Comparison of ENCODE assay signal across 11 cellular contexts in genomic region chrX:63503541-63503940, GRCh38.
DNase-seq lines count a peak whose midpoint lies in the region; ATAC-seq, FAIRE-seq and TF ChIP-seq lines count a peak whose summit lies in the region.
"Had no signal": no experiment of that assay in that cellular context is flagged by ENCODE, and none has a peak within 500 bp of the region (broad histone marks: within the 10 kb centered on the region; RNA-seq: fewer than 3 reads in every experiment).

No MANE protein-coding gene starts in this region.

- H3K36me3 ChIP-seq in brain microvascular endothelial cell (replicated peaks) (no peaks in the 10 kb centered on the region), keratinocyte (ENCODE audit: control insufficient read depth in 2 of 2, extremely low read depth in 1 of 2, insufficient read depth in 2 of 2, low read length in 2 of 2) (no peaks in the 10 kb centered on the region), OCI-LY7 (ENCODE audit: insufficient read depth, low read length) (no peaks in the 10 kb centered on the region)
- H3K36me3 ChIP-seq: left ventricle myocardium inferior had no signal

- no peak overlapping the region for H3K9ac ChIP-seq in keratinocyte (ENCODE audit: control insufficient read depth, extremely low read depth, insufficient read depth, low read length)

- in situ Hi-C loops in ACHN (cut with HindIII; ENCODE audit: low pct_ligation_motif_present, low pct_unique_long_range_greater_than_20kb, low sequenced_read_pairs) = no loop called here
- in situ Hi-C loops in brain microvascular endothelial cell (cut with HindIII; ENCODE audit: low pct_ligation_motif_present, low sequenced_read_pairs) = no loop called here

- H3K4me2 ChIP-seq in keratinocyte (ENCODE audit: control insufficient read depth, extremely low read depth, insufficient read depth, low read depth, low read length) = no peak overlapping the region
- H3K4me2 ChIP-seq in OCI-LY7 (ENCODE audit: low read length) = no peak overlapping the region

- no peaks in the 10 kb centered on the region for H3K27me3 ChIP-seq in brain microvascular endothelial cell (replicated peaks)
- H3K27me3 ChIP-seq in keratinocyte (ENCODE audit: control insufficient read depth, extremely low read depth, insufficient read depth, low read length) = no peaks in the 10 kb centered on the region

- intact Hi-C loops in OCI-LY7 (cut with micrococcal nuclease; ENCODE audit: unreplicated experiment) = no loop called here

- ATAC-seq in GM21717 (IDR thresholded peaks at IDR 0.05; ENCODE audit: unreplicated experiment) (no peak), HG03354 (IDR thresholded peaks at IDR 0.05; ENCODE audit: poor library complexity, severe bottlenecking, unreplicated experiment) (no peak)

- CTCF ChIA-PET in OCI-LY7 (lab: Charles Lee; ENCODE audit: unreplicated experiment) = no interaction called here

- H3K27ac ChIP-seq in brain microvascular endothelial cell (no peak overlapping the region), keratinocyte (ENCODE audit: control insufficient read depth, insufficient read depth, low read length) (no peak overlapping the region), OCI-LY7 (ENCODE audit: low read depth, low read length, poor library complexity, severe bottlenecking) (no peak overlapping the region)
- H3K27ac ChIP-seq: left ventricle myocardium inferior had no signal

- no peaks in the 10 kb centered on the region for H3K79me2 ChIP-seq in keratinocyte (ENCODE audit: control insufficient read depth, insufficient read depth, low read length)
- H3K79me2 ChIP-seq in OCI-LY7 (ENCODE audit: insufficient read depth, low read depth, low read length) = no peaks in the 10 kb centered on the region

- dilution Hi-C loops in keratinocyte (cut with MboI; ENCODE audit: extremely low pct_ligation_motif_present, low sequenced_read_pairs) = no loop called here

- no peaks in the 10 kb centered on the region for H3K9me2 ChIP-seq in OCI-LY7 (ENCODE audit: insufficient read depth, low read length)

- no peak overlapping the region for H3K4me3 ChIP-seq in brain microvascular endothelial cell (ENCODE audit: low read depth, low read length)
- H3K4me3 ChIP-seq in keratinocyte (ENCODE audit: control insufficient read depth in 2 of 3, extremely low read depth in 1 of 3, insufficient read depth in 2 of 3, low read depth in 1 of 3, low read length in 3 of 3) = no peak overlapping the region
- H3K4me3 ChIP-seq in OCI-LY7 (ENCODE audit: low read depth, low read length, poor library complexity, severe bottlenecking) = no peak overlapping the region
- H3K4me3 ChIP-seq: left ventricle myocardium inferior had no signal

- no peaks in the 10 kb centered on the region for H3K9me3 ChIP-seq in keratinocyte (ENCODE audit: control insufficient read depth, low read depth, low read length)
- no peaks in the 10 kb centered on the region for H3K9me3 ChIP-seq in OCI-LY7 (ENCODE audit: low read length)
- H3K9me3 ChIP-seq: left ventricle myocardium inferior had no signal

- no peak for TF ChIP-seq CTCF in brain microvascular endothelial cell (IDR thresholded peaks at IDR 0.05; ENCODE audit: low read depth, low read length, missing control alignments)
- TF ChIP-seq CTCF in keratinocyte (optimal IDR thresholded peaks at IDR 0.05 in 1 of 3, IDR thresholded peaks at IDR 0.05 in 1 of 3, conservative IDR thresholded peaks at IDR 0.05 in 1 of 3; ENCODE audit: extremely low read depth in 1 of 3, insufficient read depth in 2 of 3, low read length in 3 of 3) = no peak
- TF ChIP-seq CTCF in OCI-LY7 (conservative IDR thresholded peaks at IDR 0.05; ENCODE audit: low read length) = no peak

- no peaks in the 10 kb centered on the region for H3K9me1 ChIP-seq in keratinocyte (ENCODE audit: control insufficient read depth, extremely low read depth, insufficient read depth, low read length)

- POLR2A ChIA-PET in OCI-LY7 (lab: Charles Lee) = no interaction called here

- peaks cover 4% of the 10 kb centered on the region for H3K4me1 ChIP-seq in keratinocyte (ENCODE audit: control insufficient read depth, extremely low read depth, insufficient read depth, low read length)
- H3K4me1 ChIP-seq in OCI-LY7 (ENCODE audit: insufficient read depth, low read length, poor library complexity, severe bottlenecking) = no peaks in the 10 kb centered on the region

- H2AFZ ChIP-seq in keratinocyte (ENCODE audit: control insufficient read depth, low read length) = no peak overlapping the region
- H2AFZ ChIP-seq in OCI-LY7 (ENCODE audit: low read length) = no peak overlapping the region

- peak; percentile 35 for DNase-seq in ACHN
- DNase-seq in HS-5 (ENCODE audit: low read depth) = peak; percentile 11
- peak; percentile 23 for DNase-seq in brain microvascular endothelial cell
- DNase-seq in keratinocyte (ENCODE audit: low read depth, low spot score) = no peak
- DNase-seq in OCI-LY7 (ENCODE audit: low spot score) = no peak
- no peak for DNase-seq in NCI-H748 (lab: John Stamatoyannopoulos, UW; ENCODE audit: unreplicated experiment)
- DNase-seq: activated CD8-positive, alpha-beta memory T cell treated with anti-CD3 and anti-CD28 coated beads, Interleukin-2, amount 50 U/mL, for 4 hours; left ventricle myocardium inferior; NCI-H187 had no signal

- H4K20me1 ChIP-seq in keratinocyte (ENCODE audit: control insufficient read depth, extremely low read depth, insufficient read depth, low read length) (no peaks in the 10 kb centered on the region), OCI-LY7 (ENCODE audit: insufficient read depth, low read length) (no peaks in the 10 kb centered on the region)

- FAIRE-seq in keratinocyte (lab: Jason Lieb, UNC) = peak; percentile 57

- BruUV-seq in OCI-LY7 (replicated peaks; lab: Mats Ljungman, UMichigan) = no TSS peak

Comparison
In these comparisons a context has a peak if more than half of its experiments do, and no peak if none do; other contexts are left out.
1. DNase-seq: peak in ACHN (single experiment), HS-5 (single experiment) and brain microvascular endothelial cell (single experiment); none in keratinocyte (single experiment), OCI-LY7 (single experiment) and NCI-H748 (single experiment).